22 cellular contexts compared by ENCODE assay signal in the genomic region with DNA sequence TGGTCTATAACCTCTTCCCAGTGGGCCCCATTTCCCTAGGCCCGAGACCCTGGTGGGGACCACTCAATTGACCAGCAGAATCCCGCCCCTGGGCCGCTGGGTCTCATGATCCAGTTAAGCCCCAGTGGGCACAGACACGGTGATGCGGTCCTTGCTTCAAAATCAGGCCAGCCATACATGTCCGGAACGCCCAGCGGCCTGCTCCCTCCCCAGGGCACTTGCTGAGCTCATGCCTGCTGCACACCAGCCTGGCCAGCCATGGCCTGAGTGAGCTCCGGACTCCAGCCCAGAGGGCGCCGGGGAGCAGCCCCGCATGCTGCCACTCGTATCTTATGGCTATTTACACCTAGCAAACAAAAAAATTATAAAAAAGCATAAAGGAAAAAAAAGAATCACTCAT. TPM values are rescaled to one million over a fixed set of nuclear protein-coding genes. Genes with fewer than 3 reads are reported as not detected.
A peak's percentile ranks its signal among the peaks of the same experiment; 100 is the strongest.
DNase-seq lines count a peak whose midpoint lies in the region; ATAC-seq and TF ChIP-seq lines count a peak whose summit lies in the region.
"Had no signal": no experiment of that assay in that cellular context is flagged by ENCODE, and none has a peak within 500 bp of the region (broad histone marks: within the 10 kb centered on the region; RNA-seq: fewer than 3 reads in every experiment).

No MANE protein-coding gene starts in this region.

- no peak overlapping the region for H2AFZ ChIP-seq in PC-9

- H3K27me3 ChIP-seq in PC-9 (ENCODE audit: insufficient read depth, low read depth), result no peaks in the 10 kb centered on the region
- H3K27me3 ChIP-seq: thyroid gland had no signal

- H3K79me2 ChIP-seq in PC-9 (ENCODE audit: low read depth), result no peaks in the 10 kb centered on the region

- H3K4me1 ChIP-seq in HEK293 (ENCODE audit: control insufficient read depth, insufficient read depth, low read length) (no peaks in the 10 kb centered on the region; the same call in 1 of the 2 replicates), PC-9 (replicated peaks; ENCODE audit: insufficient read depth) (peaks cover 79% of the 10 kb centered on the region)

- no TSS peak for BruUV-seq in PC-9 (replicated peaks; lab: Mats Ljungman, UMichigan)

- ATAC-seq in sciatic nerve, result no peak
- ATAC-seq in GM21390 (IDR thresholded peaks at IDR 0.05; ENCODE audit: unreplicated experiment), result no peak
- ATAC-seq: SK-N-SH treated with all-trans-retinoic acid at 6 μM for 48 hours had no signal

- no peaks in the 10 kb centered on the region for H3K9me3 ChIP-seq in HEK293 (ENCODE audit: control insufficient read depth, insufficient read depth, low read depth, low read length)
- H3K9me3 ChIP-seq in PC-9 (ENCODE audit: insufficient read depth, low read depth), result no peaks in the 10 kb centered on the region
- H3K9me3 ChIP-seq: neutrophil, thyroid gland had no signal

- H3K27ac ChIP-seq in HEK293 (ENCODE audit: extremely low read depth, low read depth, low read length), result no peak overlapping the region
- peak overlapping the region; percentile 76 for H3K27ac ChIP-seq in PC-9
- H3K27ac ChIP-seq: neutrophil, RWPE1, thyroid gland had no signal

- peaks cover 60% of the 10 kb centered on the region for H3F3A ChIP-seq in PC-9 (ENCODE audit: insufficient read depth, low read depth)

- no peaks in the 10 kb centered on the region for H3K36me3 ChIP-seq in HEK293 (ENCODE audit: control insufficient read depth in 2 of 2, insufficient read depth in 1 of 2, low read length in 2 of 2)
- H3K36me3 ChIP-seq in PC-9 (ENCODE audit: low read depth), result no peaks in the 10 kb centered on the region
- H3K36me3 ChIP-seq: neutrophil, thyroid gland had no signal

- intact Hi-C loops in PC-9 (cut with micrococcal nuclease; ENCODE audit: unreplicated experiment), result no loop called here
- intact Hi-C loops in sciatic nerve (cut with DNase I), result no loop called here

- CTCF ChIA-PET in HEK293 (lab: Yijun Ruan, JAX) (interaction anchor here (1.4 kb wide), 1 partner anchor 15 kb away, joined by 6 read pairs; no protein-coding TSS in a partner anchor), PC-9 (lab: Charles Lee) (no interaction called here)

- DNase-seq in PC-9 (no peak), islet precursor cell (peak; percentile 55), sciatic nerve (ENCODE audit: low spot score) (peak; percentile 42), HuH-7.5 (ENCODE audit: low spot score) (no peak), NCI-H1417 (lab: John Stamatoyannopoulos, UW) (no peak)
- DNase-seq: activated CD8-positive, alpha-beta memory T cell treated with anti-CD3 and anti-CD28 coated beads for 24 hours; activated T-cell treated with anti-CD3 and anti-CD28 coated beads, Interleukin-2, amount 50 U/mL, for 48 hours; AML-193; COR-L47; DMS79; HFFc6; NCI-H1105 treated with DMSO at 0.1 percent for 48 hours; NCI-H2081; NCI-H510A; NK-92 treated with Interleukin-12 subunit alpha and Interleukin-12 subunit beta, amount 100 ng/mL, for 24 hours; stimulated activated CD4-positive, alpha-beta T cell treated with anti-CD3 and anti-CD28 coated beads, Interleukin-4, amount 100 ng/mL, for 24 hours; thyroid gland had no signal

- H3K4me2 ChIP-seq in PC-9, result peak overlapping the region; percentile 59

- TF ChIP-seq CTCF in HEK293 (tag by site-specific recombination; IDR thresholded peaks at IDR 0.05) (no peak), PC-9 (conservative IDR thresholded peaks at IDR 0.05) (no peak; the same call in 1 of the 2 replicates)

- H3K9me2 ChIP-seq in PC-9 (ENCODE audit: insufficient read depth), result no peaks in the 10 kb centered on the region

- H3K4me3 ChIP-seq in HEK293 (ENCODE audit: low read depth, low read length), result no peak overlapping the region
- H3K4me3 ChIP-seq in PC-9, result no peak overlapping the region
- H3K4me3 ChIP-seq: thyroid gland had no signal

- H4K20me1 ChIP-seq in PC-9 (ENCODE audit: insufficient read depth), result no peaks in the 10 kb centered on the region

- POLR2A ChIA-PET in HEK293 (lab: Yijun Ruan, JAX), result no interaction called here
- POLR2A ChIA-PET in PC-9 (lab: Charles Lee; ENCODE audit: unreplicated experiment), result interaction anchor here (0.7 kb wide), 1 partner anchor 118 kb away, joined by 6 read pairs; no protein-coding TSS in a partner anchor

TF ChIP-seq in HEK293, 187 proteins besides CTCF, POLR2A, EP300 and RAD21:
- TF ChIP-seq ZFP37 (tag by site-specific recombination; IDR thresholded peaks at IDR 0.05) (no peak), ZNF600 (tag by site-specific recombination; IDR thresholded peaks at IDR 0.05) (peak; percentile 53; the same call in 1 of the 2 replicates), ZFP3 (tag by site-specific recombination; IDR thresholded peaks at IDR 0.05; ENCODE audit: low read depth) (no peak)

RNA-seq across cellular contexts. Expression of a gene that starts 34.4 kb away (rescaled TPM):
- total RNA-seq in PC-9 (2021) (30.1 and 30.7 TPM in 2 replicates), sciatic nerve (77.5 TPM)

Comparison
In these comparisons a context has a peak if more than half of its experiments do, and no peak if none do; other contexts are left out.
1. DNase-seq: peak in islet precursor cell (single experiment) and sciatic nerve (single experiment); none in PC-9 (0 of 2), HuH-7.5 (single experiment) and NCI-H1417 (0 of 3).